Comparison of ENCODE assay signal across 20 cellular contexts in the genomic region with DNA sequence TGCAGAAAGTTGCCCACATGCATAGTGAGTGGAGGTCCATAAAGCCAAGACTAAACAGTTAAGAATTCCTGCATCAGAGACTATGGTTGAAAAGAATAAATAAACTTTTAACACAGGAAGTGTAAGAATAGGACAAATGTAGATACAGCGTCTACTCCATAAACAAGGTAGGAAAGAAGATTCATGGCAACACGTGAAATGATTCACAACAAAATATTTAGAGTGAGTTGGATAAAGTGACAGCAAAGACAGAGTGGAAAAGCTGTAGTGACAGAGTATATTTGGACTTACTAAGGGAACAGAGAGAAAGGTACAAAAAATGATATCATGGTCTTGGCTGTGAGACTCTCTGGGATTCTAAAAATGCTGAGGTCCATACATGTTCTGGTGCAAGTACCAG. TPM values are rescaled to one million over a fixed set of nuclear protein-coding genes. Genes with fewer than 3 reads are reported as not detected.
A peak's percentile ranks its signal among the peaks of the same experiment; 100 is the strongest.
DNase-seq lines count a peak whose midpoint lies in the region; TF ChIP-seq lines count a peak whose summit lies in the region.
"Had no signal": no experiment of that assay in that cellular context is flagged by ENCODE, and none has a peak within 500 bp of the region (broad histone marks: within the 10 kb centered on the region; RNA-seq: fewer than 3 reads in every experiment).

No MANE protein-coding gene starts in this region.

- DNase-seq in Daoy (ENCODE audit: low read depth) (peak; percentile 23), M059J (ENCODE audit: low read depth) (peak; percentile 81), astrocyte of the hippocampus (ENCODE audit: low read depth, low spot score) (peak; percentile 17), kidney glomerular epithelial cell (lab: John Stamatoyannopoulos, UW) (peak; percentile 28), DMS153 treated with DMSO at 0.1 percent for 48 hours (lab: John Stamatoyannopoulos, UW; ENCODE audit: unreplicated experiment) (no peak), Karpas-422 (no peak), progenitor cell of endocrine pancreas (ENCODE audit: low spot score, unreplicated experiment) (no peak), left ventricle myocardium inferior (no peak)
- DNase-seq: Caco-2; CD4-positive, CD25-positive, alpha-beta regulatory T cell; DND-41; NCI-H1048; NCI-H1436 treated with DMSO at 0.1 percent for 48 hours; NCI-H2029 treated with DMSO at 0.1 percent for 48 hours; NCI-H510A; NCI-H774; Peyer's patch; SHP77 had no signal

- no peaks in the 10 kb centered on the region for H4K20me1 ChIP-seq in Karpas-422 (ENCODE audit: insufficient read depth, low read depth, low read length)

- peaks cover 3% of the 10 kb centered on the region for H3K9me3 Mint-ChIP-seq in progenitor cell of endocrine pancreas (ENCODE audit: low read depth)
- H3K9me3 Mint-ChIP-seq: CD4-positive, CD25-positive, alpha-beta regulatory T cell had no signal

- H2AFZ ChIP-seq in Karpas-422 (ENCODE audit: low read length) = no peak overlapping the region

- no peaks in the 10 kb centered on the region for H3K9me3 ChIP-seq in Karpas-422 (ENCODE audit: low read length)
- no peaks in the 10 kb centered on the region for H3K9me3 ChIP-seq in left ventricle myocardium inferior (replicated peaks)
- H3K9me3 ChIP-seq: Caco-2, Peyer's patch had no signal

- intact Hi-C loops in left ventricle myocardium inferior (cut with micrococcal nuclease) = no loop called here

- H3K79me2 ChIP-seq in Karpas-422 (ENCODE audit: low read length) = no peaks in the 10 kb centered on the region

- H3K36me3 Mint-ChIP-seq in progenitor cell of endocrine pancreas (ENCODE audit: insufficient read depth) = peaks cover 3% of the 10 kb centered on the region

- H3K4me3 Mint-ChIP-seq in progenitor cell of endocrine pancreas (ENCODE audit: low read depth) = no peak overlapping the region
- H3K4me3 Mint-ChIP-seq: CD4-positive, CD25-positive, alpha-beta regulatory T cell; T-helper 1 cell treated with Interleukin-12 subunit alpha and Interleukin-12 subunit beta and Interleukin-4 antibody, amounts not matched to agents 30 μg/mL and 1 μg/mL, for 36 hours had no signal

- H3K27me3 Mint-ChIP-seq in progenitor cell of endocrine pancreas = no peaks in the 10 kb centered on the region
- H3K27me3 Mint-ChIP-seq: CD4-positive, CD25-positive, alpha-beta regulatory T cell had no signal

- no peaks in the 10 kb centered on the region for H3K4me1 Mint-ChIP-seq in progenitor cell of endocrine pancreas (ENCODE audit: low read depth)

- H3K4me1 ChIP-seq in Karpas-422 (ENCODE audit: low read length) = peaks cover 6% of the 10 kb centered on the region; the same call in 1 of the 2 replicates
- H3K4me1 ChIP-seq in left ventricle myocardium inferior = no peaks in the 10 kb centered on the region

- H3K9me2 ChIP-seq in Karpas-422 (replicated peaks; ENCODE audit: insufficient read depth, low read length) = no peaks in the 10 kb centered on the region

- H3K9ac ChIP-seq in Karpas-422 (ENCODE audit: low read length) = no peak overlapping the region

- TF ChIP-seq CTCF in progenitor cell of endocrine pancreas (IDR thresholded peaks at IDR 0.05; ENCODE audit: unreplicated experiment) = no peak
- no peak for TF ChIP-seq CTCF in left ventricle myocardium inferior (IDR thresholded peaks at IDR 0.05; ENCODE audit: borderline replicate concordance)

- H3K27me3 ChIP-seq in Karpas-422 (ENCODE audit: low read length) (no peaks in the 10 kb centered on the region), left ventricle myocardium inferior (ENCODE audit: low read depth) (peaks cover 3% of the 10 kb centered on the region)
- H3K27me3 ChIP-seq: Peyer's patch had no signal

- H3K4me3 ChIP-seq in Karpas-422 (ENCODE audit: low read length) (no peak overlapping the region), left ventricle myocardium inferior (no peak overlapping the region)
- H3K4me3 ChIP-seq: K562, Peyer's patch had no signal

- H3K4me2 ChIP-seq in Karpas-422 (ENCODE audit: low read depth, low read length, poor library complexity, severe bottlenecking) = no peak overlapping the region

- H3K27ac ChIP-seq in Karpas-422 (ENCODE audit: low read length) (no peak overlapping the region), left ventricle myocardium inferior (replicated peaks) (no peak overlapping the region)
- H3K27ac ChIP-seq: Peyer's patch had no signal

- H3K36me3 ChIP-seq in Karpas-422 (ENCODE audit: insufficient read depth, low read length) = no peaks in the 10 kb centered on the region
- peaks cover 5% of the 10 kb centered on the region for H3K36me3 ChIP-seq in left ventricle myocardium inferior
- H3K36me3 ChIP-seq: Peyer's patch had no signal

- no peak overlapping the region for H3K27ac Mint-ChIP-seq in progenitor cell of endocrine pancreas
- H3K27ac Mint-ChIP-seq: CD4-positive, CD25-positive, alpha-beta regulatory T cell; T-helper 1 cell treated with Interleukin-12 subunit alpha and Interleukin-12 subunit beta and Interleukin-4 antibody, amounts not matched to agents 30 μg/mL and 1 μg/mL, for 36 hours had no signal

RNA-seq across cellular contexts. Expression of a gene that starts 21.9 kb away (rescaled TPM):
- total RNA-seq in Daoy (2014; rRNA removed; shearing (Covaris generic)) = 1.9 and 5.9 TPM in 2 replicates
- 2.2 and 3.0 TPM in 2 replicates for total RNA-seq in M059J (2014; rRNA removed; shearing (Covaris generic))
- total RNA-seq in Karpas-422 (2014; rRNA removed; shearing (Covaris generic); ENCODE audit: low replicate concordance) = 0.22 TPM in 1 of 2 replicates, not detected in the other
- total RNA-seq in progenitor cell of endocrine pancreas = 0.91 and 1.4 TPM in 2 replicates
- 2.2 TPM for total RNA-seq in left ventricle myocardium inferior
- total RNA-seq: Caco-2 had no signal

Comparison
In these comparisons a context has a peak if more than half of its experiments do, and no peak if none do; other contexts are left out.
1. DNase-seq: peak in Daoy (single experiment), M059J (single experiment), astrocyte of the hippocampus (single experiment) and kidney glomerular epithelial cell (single experiment); none in DMS153 treated with DMSO at 0.1 percent for 48 hours (single experiment), Karpas-422 (single experiment), progenitor cell of endocrine pancreas (single experiment) and left ventricle myocardium inferior (single experiment).